In genomic region chr14:54136894-54137665, GRCh38 we compare ENCODE assay signal across 1 cellular context.
TF ChIP-seq lines count a peak whose summit lies in the region.

No MANE protein-coding gene starts in this region.

TF ChIP-seq in HepG2, 621 proteins besides CTCF, POLR2A, EP300 and RAD21 (continued from another document and continues in another):
- TF ChIP-seq, protein P1, sequence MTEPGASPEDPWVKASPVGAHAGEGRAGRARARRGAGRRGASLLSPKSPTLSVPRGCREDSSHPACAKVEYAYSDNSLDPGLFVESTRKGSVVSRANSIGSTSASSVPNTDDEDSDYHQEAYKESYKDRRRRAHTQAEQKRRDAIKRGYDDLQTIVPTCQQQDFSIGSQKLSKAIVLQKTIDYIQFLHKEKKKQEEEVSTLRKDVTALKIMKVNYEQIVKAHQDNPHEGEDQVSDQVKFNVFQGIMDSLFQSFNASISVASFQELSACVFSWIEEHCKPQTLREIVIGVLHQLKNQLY (CRISPR knock-in tag; IDR thresholded peaks at IDR 0.05): no peak
- TF ChIP-seq, protein P2, sequence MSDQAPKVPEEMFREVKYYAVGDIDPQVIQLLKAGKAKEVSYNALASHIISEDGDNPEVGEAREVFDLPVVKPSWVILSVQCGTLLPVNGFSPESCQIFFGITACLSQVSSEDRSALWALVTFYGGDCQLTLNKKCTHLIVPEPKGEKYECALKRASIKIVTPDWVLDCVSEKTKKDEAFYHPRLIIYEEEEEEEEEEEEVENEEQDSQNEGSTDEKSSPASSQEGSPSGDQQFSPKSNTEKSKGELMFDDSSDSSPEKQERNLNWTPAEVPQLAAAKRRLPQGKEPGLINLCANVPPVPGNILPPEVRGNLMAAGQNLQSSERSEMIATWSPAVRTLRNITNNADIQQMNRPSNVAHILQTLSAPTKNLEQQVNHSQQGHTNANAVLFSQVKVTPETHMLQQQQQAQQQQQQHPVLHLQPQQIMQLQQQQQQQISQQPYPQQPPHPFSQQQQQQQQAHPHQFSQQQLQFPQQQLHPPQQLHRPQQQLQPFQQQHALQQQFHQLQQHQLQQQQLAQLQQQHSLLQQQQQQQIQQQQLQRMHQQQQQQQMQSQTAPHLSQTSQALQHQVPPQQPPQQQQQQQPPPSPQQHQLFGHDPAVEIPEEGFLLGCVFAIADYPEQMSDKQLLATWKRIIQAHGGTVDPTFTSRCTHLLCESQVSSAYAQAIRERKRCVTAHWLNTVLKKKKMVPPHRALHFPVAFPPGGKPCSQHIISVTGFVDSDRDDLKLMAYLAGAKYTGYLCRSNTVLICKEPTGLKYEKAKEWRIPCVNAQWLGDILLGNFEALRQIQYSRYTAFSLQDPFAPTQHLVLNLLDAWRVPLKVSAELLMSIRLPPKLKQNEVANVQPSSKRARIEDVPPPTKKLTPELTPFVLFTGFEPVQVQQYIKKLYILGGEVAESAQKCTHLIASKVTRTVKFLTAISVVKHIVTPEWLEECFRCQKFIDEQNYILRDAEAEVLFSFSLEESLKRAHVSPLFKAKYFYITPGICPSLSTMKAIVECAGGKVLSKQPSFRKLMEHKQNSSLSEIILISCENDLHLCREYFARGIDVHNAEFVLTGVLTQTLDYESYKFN (CRISPR knock-in tag; conservative IDR thresholded peaks at IDR 0.05): no peak
- TF ChIP-seq ZNF75D (CRISPR knock-in tag; IDR thresholded peaks at IDR 0.05; ENCODE audit: borderline replicate concordance) (no peak), ZFX (CRISPR knock-in tag; IDR thresholded peaks at IDR 0.05; ENCODE audit: low read depth) (peak; percentile 41; the same call in 1 of the 2 replicates), KLF15 (CRISPR knock-in tag; IDR thresholded peaks at IDR 0.05; ENCODE audit: borderline replicate concordance) (no peak), PHF8 (CRISPR knock-in tag; IDR thresholded peaks at IDR 0.05) (0 out of 2 replicates have a peak, but pooled peaks have one; percentile 21), FOXA3 (CRISPR knock-in tag; IDR thresholded peaks at IDR 0.05) (0 out of 2 replicates have a peak, but pooled peaks have one; percentile 12), ONECUT2 (CRISPR knock-in tag; IDR thresholded peaks at IDR 0.05) (no peak), ZNF256 (CRISPR knock-in tag; conservative IDR thresholded peaks at IDR 0.05) (no peak), NFATC3 (CRISPR knock-in tag; IDR thresholded peaks at IDR 0.05) (no peak), MIER3 (CRISPR knock-in tag; IDR thresholded peaks at IDR 0.05; ENCODE audit: borderline replicate concordance) (no peak), RAD51 (IDR thresholded peaks at IDR 0.05; ENCODE audit: borderline replicate concordance) (peak; percentile 70), GFI1 (CRISPR knock-in tag; IDR thresholded peaks at IDR 0.05; ENCODE audit: borderline replicate concordance) (no peak), FOXK1 (CRISPR knock-in tag; IDR thresholded peaks at IDR 0.05; ENCODE audit: borderline replicate concordance, low read depth) (no peak), ZNF207 (IDR thresholded peaks at IDR 0.05; ENCODE audit: borderline replicate concordance) (no peak), ZNF780A (CRISPR knock-in tag; IDR thresholded peaks at IDR 0.05) (no peak), DNMT3B (CRISPR knock-in tag; conservative IDR thresholded peaks at IDR 0.05) (no peak), ZNF33B (CRISPR knock-in tag; IDR thresholded peaks at IDR 0.05) (no peak), ZNF180 (CRISPR knock-in tag; IDR thresholded peaks at IDR 0.05; ENCODE audit: borderline replicate concordance, low read depth) (no peak), ZSCAN31 (CRISPR knock-in tag; IDR thresholded peaks at IDR 0.05; ENCODE audit: low read depth) (no peak), NFYB (CRISPR knock-in tag; IDR thresholded peaks at IDR 0.05) (peak; percentile 55), FOXC1 (CRISPR knock-in tag; IDR thresholded peaks at IDR 0.05; ENCODE audit: borderline replicate concordance) (no peak), ZNF644 (CRISPR knock-in tag; IDR thresholded peaks at IDR 0.05; ENCODE audit: low read depth) (peak; percentile 20; the same call in 1 of the 2 replicates), SRSF4 (IDR thresholded peaks at IDR 0.05; ENCODE audit: low read depth, low read length, poor library complexity, severe bottlenecking) (no peak), IRF9 (CRISPR knock-in tag; IDR thresholded peaks at IDR 0.05; ENCODE audit: borderline replicate concordance) (no peak), DMAP1 (CRISPR knock-in tag; IDR thresholded peaks at IDR 0.05) (no peak), ATM (IDR thresholded peaks at IDR 0.05; ENCODE audit: borderline replicate concordance) (no peak), NR2F6 (IDR thresholded peaks at IDR 0.05) (no peak), NR2F6 (CRISPR knock-in tag; IDR thresholded peaks at IDR 0.05) (0 out of 2 replicates have a peak, but pooled peaks have one; percentile 4), SETDB1 (CRISPR knock-in tag; IDR thresholded peaks at IDR 0.05; ENCODE audit: borderline replicate concordance) (no peak), ZNF333 (CRISPR knock-in tag; IDR thresholded peaks at IDR 0.05; ENCODE audit: borderline replicate concordance) (no peak), ZNF597 (CRISPR knock-in tag; IDR thresholded peaks at IDR 0.05) (no peak)
- TF ChIP-seq, protein P3, sequence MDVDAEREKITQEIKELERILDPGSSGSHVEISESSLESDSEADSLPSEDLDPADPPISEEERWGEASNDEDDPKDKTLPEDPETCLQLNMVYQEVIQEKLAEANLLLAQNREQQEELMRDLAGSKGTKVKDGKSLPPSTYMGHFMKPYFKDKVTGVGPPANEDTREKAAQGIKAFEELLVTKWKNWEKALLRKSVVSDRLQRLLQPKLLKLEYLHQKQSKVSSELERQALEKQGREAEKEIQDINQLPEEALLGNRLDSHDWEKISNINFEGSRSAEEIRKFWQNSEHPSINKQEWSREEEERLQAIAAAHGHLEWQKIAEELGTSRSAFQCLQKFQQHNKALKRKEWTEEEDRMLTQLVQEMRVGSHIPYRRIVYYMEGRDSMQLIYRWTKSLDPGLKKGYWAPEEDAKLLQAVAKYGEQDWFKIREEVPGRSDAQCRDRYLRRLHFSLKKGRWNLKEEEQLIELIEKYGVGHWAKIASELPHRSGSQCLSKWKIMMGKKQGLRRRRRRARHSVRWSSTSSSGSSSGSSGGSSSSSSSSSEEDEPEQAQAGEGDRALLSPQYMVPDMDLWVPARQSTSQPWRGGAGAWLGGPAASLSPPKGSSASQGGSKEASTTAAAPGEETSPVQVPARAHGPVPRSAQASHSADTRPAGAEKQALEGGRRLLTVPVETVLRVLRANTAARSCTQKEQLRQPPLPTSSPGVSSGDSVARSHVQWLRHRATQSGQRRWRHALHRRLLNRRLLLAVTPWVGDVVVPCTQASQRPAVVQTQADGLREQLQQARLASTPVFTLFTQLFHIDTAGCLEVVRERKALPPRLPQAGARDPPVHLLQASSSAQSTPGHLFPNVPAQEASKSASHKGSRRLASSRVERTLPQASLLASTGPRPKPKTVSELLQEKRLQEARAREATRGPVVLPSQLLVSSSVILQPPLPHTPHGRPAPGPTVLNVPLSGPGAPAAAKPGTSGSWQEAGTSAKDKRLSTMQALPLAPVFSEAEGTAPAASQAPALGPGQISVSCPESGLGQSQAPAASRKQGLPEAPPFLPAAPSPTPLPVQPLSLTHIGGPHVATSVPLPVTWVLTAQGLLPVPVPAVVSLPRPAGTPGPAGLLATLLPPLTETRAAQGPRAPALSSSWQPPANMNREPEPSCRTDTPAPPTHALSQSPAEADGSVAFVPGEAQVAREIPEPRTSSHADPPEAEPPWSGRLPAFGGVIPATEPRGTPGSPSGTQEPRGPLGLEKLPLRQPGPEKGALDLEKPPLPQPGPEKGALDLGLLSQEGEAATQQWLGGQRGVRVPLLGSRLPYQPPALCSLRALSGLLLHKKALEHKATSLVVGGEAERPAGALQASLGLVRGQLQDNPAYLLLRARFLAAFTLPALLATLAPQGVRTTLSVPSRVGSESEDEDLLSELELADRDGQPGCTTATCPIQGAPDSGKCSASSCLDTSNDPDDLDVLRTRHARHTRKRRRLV (CRISPR knock-in tag; IDR thresholded peaks at IDR 0.05): no peak
- TF ChIP-seq, protein P4, sequence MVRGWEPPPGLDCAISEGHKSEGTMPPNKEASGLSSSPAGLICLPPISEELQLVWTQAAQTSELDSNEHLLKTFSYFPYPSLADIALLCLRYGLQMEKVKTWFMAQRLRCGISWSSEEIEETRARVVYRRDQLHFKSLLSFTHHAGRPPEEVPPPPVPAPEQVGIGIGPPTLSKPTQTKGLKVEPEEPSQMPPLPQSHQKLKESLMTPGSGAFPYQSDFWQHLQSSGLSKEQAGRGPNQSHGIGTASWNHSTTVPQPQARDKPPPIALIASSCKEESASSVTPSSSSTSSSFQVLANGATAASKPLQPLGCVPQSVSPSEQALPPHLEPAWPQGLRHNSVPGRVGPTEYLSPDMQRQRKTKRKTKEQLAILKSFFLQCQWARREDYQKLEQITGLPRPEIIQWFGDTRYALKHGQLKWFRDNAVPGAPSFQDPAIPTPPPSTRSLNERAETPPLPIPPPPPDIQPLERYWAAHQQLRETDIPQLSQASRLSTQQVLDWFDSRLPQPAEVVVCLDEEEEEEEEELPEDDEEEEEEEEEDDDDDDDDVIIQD (CRISPR knock-in tag; IDR thresholded peaks at IDR 0.05; ENCODE audit: low read depth): peak; percentile 29; the same call in 1 of the 2 replicates
- TF ChIP-seq, protein P5, sequence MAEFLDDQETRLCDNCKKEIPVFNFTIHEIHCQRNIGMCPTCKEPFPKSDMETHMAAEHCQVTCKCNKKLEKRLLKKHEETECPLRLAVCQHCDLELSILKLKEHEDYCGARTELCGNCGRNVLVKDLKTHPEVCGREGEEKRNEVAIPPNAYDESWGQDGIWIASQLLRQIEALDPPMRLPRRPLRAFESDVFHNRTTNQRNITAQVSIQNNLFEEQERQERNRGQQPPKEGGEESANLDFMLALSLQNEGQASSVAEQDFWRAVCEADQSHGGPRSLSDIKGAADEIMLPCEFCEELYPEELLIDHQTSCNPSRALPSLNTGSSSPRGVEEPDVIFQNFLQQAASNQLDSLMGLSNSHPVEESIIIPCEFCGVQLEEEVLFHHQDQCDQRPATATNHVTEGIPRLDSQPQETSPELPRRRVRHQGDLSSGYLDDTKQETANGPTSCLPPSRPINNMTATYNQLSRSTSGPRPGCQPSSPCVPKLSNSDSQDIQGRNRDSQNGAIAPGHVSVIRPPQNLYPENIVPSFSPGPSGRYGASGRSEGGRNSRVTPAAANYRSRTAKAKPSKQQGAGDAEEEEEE (CRISPR knock-in tag; IDR thresholded peaks at IDR 0.05; ENCODE audit: borderline replicate concordance): no peak
- TF ChIP-seq, protein P6, sequence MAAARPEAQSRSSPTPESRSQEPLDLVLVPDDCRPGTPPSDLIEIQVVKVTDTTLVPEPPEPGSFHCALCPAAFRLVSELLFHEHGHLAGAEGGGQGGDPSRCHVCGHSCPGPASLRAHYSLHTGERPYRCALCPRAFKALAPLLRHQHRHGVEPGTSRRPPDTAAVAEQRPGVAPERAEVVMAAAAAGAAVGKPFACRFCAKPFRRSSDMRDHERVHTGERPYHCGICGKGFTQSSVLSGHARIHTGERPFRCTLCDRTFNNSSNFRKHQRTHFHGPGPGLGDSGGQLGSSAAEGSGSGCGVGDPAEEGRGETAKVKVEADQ (CRISPR knock-in tag; IDR thresholded peaks at IDR 0.05; ENCODE audit: borderline replicate concordance): no peak
- TF ChIP-seq, protein P7, sequence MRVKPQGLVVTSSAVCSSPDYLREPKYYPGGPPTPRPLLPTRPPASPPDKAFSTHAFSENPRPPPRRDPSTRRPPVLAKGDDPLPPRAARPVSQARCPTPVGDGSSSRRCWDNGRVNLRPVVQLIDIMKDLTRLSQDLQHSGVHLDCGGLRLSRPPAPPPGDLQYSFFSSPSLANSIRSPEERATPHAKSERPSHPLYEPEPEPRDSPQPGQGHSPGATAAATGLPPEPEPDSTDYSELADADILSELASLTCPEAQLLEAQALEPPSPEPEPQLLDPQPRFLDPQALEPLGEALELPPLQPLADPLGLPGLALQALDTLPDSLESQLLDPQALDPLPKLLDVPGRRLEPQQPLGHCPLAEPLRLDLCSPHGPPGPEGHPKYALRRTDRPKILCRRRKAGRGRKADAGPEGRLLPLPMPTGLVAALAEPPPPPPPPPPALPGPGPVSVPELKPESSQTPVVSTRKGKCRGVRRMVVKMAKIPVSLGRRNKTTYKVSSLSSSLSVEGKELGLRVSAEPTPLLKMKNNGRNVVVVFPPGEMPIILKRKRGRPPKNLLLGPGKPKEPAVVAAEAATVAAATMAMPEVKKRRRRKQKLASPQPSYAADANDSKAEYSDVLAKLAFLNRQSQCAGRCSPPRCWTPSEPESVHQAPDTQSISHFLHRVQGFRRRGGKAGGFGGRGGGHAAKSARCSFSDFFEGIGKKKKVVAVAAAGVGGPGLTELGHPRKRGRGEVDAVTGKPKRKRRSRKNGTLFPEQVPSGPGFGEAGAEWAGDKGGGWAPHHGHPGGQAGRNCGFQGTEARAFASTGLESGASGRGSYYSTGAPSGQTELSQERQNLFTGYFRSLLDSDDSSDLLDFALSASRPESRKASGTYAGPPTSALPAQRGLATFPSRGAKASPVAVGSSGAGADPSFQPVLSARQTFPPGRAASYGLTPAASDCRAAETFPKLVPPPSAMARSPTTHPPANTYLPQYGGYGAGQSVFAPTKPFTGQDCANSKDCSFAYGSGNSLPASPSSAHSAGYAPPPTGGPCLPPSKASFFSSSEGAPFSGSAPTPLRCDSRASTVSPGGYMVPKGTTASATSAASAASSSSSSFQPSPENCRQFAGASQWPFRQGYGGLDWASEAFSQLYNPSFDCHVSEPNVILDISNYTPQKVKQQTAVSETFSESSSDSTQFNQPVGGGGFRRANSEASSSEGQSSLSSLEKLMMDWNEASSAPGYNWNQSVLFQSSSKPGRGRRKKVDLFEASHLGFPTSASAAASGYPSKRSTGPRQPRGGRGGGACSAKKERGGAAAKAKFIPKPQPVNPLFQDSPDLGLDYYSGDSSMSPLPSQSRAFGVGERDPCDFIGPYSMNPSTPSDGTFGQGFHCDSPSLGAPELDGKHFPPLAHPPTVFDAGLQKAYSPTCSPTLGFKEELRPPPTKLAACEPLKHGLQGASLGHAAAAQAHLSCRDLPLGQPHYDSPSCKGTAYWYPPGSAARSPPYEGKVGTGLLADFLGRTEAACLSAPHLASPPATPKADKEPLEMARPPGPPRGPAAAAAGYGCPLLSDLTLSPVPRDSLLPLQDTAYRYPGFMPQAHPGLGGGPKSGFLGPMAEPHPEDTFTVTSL (CRISPR knock-in tag; IDR thresholded peaks at IDR 0.05; ENCODE audit: borderline replicate concordance): no peak
- TF ChIP-seq, protein P8, sequence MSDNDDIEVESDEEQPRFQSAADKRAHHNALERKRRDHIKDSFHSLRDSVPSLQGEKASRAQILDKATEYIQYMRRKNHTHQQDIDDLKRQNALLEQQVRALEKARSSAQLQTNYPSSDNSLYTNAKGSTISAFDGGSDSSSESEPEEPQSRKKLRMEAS (IDR thresholded peaks at IDR 0.05): peak; percentile 42; the same call in 1 of the 2 replicates
